In genomic region chr12:78671295-78671694, GRCh38 we compare ENCODE assay signal across 15 cellular contexts.
DNase-seq lines count a peak whose midpoint lies in the region; ATAC-seq, FAIRE-seq and TF ChIP-seq lines count a peak whose summit lies in the region.
"Had no signal": no experiment of that assay in that cellular context is flagged by ENCODE, and none has a peak within 500 bp of the region (broad histone marks: within the 10 kb centered on the region; RNA-seq: fewer than 3 reads in every experiment).

No MANE protein-coding gene starts in this region.

- H3K27me3 ChIP-seq in astrocyte (ENCODE audit: insufficient read depth, low read length): no peaks in the 10 kb centered on the region
- no peaks in the 10 kb centered on the region for H3K27me3 ChIP-seq in H7 (ENCODE audit: control insufficient read depth, insufficient read depth, low read length)
- H3K27me3 ChIP-seq in CD8-positive, alpha-beta memory T cell (ENCODE audit: insufficient read depth, low read length, poor library complexity, severe bottlenecking): no peaks in the 10 kb centered on the region
- H3K27me3 ChIP-seq: SJSA1, thyroid gland had no signal

- H3K36me3 ChIP-seq in astrocyte (ENCODE audit: insufficient read depth, low read length) (no peaks in the 10 kb centered on the region), H7 (replicated peaks; ENCODE audit: control insufficient read depth, insufficient read depth, low read length) (no peaks in the 10 kb centered on the region)
- no peaks in the 10 kb centered on the region for H3K36me3 ChIP-seq in CD8-positive, alpha-beta memory T cell (ENCODE audit: insufficient read depth, low read length)
- H3K36me3 ChIP-seq: SJSA1, thyroid gland had no signal

- peak overlapping the region; percentile 59 for H3K4me2 ChIP-seq in astrocyte (ENCODE audit: low read length)

- DNase-seq in activated naive CD4-positive, alpha-beta T cell treated with anti-CD3 and anti-CD28 coated beads, Interleukin-2, amount 10 ng/mL, durations not matched to agents 7 days and 5 days: no peak
- DNase-seq in activated naive CD4-positive, alpha-beta T cell treated with anti-CD3 and anti-CD28 coated beads, Interleukin-2, amount 50 U/mL, for 72 hours (ENCODE audit: low spot score in 2 of 2): no peak
- DNase-seq in astrocyte (ENCODE audit: low read depth): peak; percentile 93
- peak; percentile 61 for DNase-seq in fibroblast of the conjunctiva (ENCODE audit: low read depth)
- no peak for DNase-seq in H7
- DNase-seq in NOMO-1 treated with DMSO at 0.1 percent for 48 hours (lab: John Stamatoyannopoulos, UW; ENCODE audit: unreplicated experiment): no peak
- no peak for DNase-seq in CD8-positive, alpha-beta memory T cell
- DNase-seq: 8988T; aorta; effector memory CD4-positive, alpha-beta T cell; head of caudate nucleus; NCI-H1105; thyroid gland had no signal

- H3K4me1 Mint-ChIP-seq in activated naive CD4-positive, alpha-beta T cell treated with anti-CD3 and anti-CD28 coated beads, Interleukin-2, amount 10 ng/mL, durations not matched to agents 7 days and 5 days: no peaks in the 10 kb centered on the region
- peaks cover 13% of the 10 kb centered on the region for H3K4me1 Mint-ChIP-seq in astrocyte (ENCODE audit: low read depth, unreplicated experiment)
- no peaks in the 10 kb centered on the region for H3K4me1 Mint-ChIP-seq in CD8-positive, alpha-beta memory T cell

- no peaks in the 10 kb centered on the region for H3K36me3 Mint-ChIP-seq in activated naive CD4-positive, alpha-beta T cell treated with anti-CD3 and anti-CD28 coated beads, Interleukin-2, amount 10 ng/mL, durations not matched to agents 7 days and 5 days
- no peaks in the 10 kb centered on the region for H3K36me3 Mint-ChIP-seq in activated naive CD4-positive, alpha-beta T cell treated with anti-CD3 and anti-CD28 coated beads, Interleukin-2, amount 50 U/mL, for 72 hours
- H3K36me3 Mint-ChIP-seq in astrocyte (ENCODE audit: low read depth, unreplicated experiment): no peaks in the 10 kb centered on the region
- no peaks in the 10 kb centered on the region for H3K36me3 Mint-ChIP-seq in CD8-positive, alpha-beta memory T cell

- H3K9me3 Mint-ChIP-seq in activated naive CD4-positive, alpha-beta T cell treated with anti-CD3 and anti-CD28 coated beads, Interleukin-2, amount 10 ng/mL, durations not matched to agents 7 days and 5 days: peaks cover 6% of the 10 kb centered on the region
- peaks cover 13 to 15% of the 10 kb centered on the region in 2 donors for H3K9me3 Mint-ChIP-seq in activated naive CD4-positive, alpha-beta T cell treated with anti-CD3 and anti-CD28 coated beads, Interleukin-2, amount 50 U/mL, for 72 hours
- H3K9me3 Mint-ChIP-seq in astrocyte (ENCODE audit: unreplicated experiment): no peaks in the 10 kb centered on the region
- peaks cover 2 to 14% (median 7%) of the 10 kb centered on the region in 5 donors for H3K9me3 Mint-ChIP-seq in CD8-positive, alpha-beta memory T cell

- CTCF ChIA-PET in activated naive CD4-positive, alpha-beta T cell treated with anti-CD3 and anti-CD28 coated beads, Interleukin-2, amount 10 ng/mL, durations not matched to agents 7 days and 5 days (lab: Charles Lee): no interaction called here
- CTCF ChIA-PET in CD8-positive, alpha-beta memory T cell (lab: Charles Lee): no interaction called here

- H3K79me2 ChIP-seq in astrocyte (ENCODE audit: insufficient read depth, low read length): no peaks in the 10 kb centered on the region

- no peaks in the 10 kb centered on the region for H4K20me1 ChIP-seq in astrocyte (ENCODE audit: insufficient read depth, low read length)

- H3K4me1 ChIP-seq in astrocyte (ENCODE audit: insufficient read depth, low read length): peaks cover 3% of the 10 kb centered on the region
- no peaks in the 10 kb centered on the region for H3K4me1 ChIP-seq in CD8-positive, alpha-beta memory T cell (ENCODE audit: insufficient read depth, low read length)
- H3K4me1 ChIP-seq: thyroid gland had no signal

- POLR2A ChIA-PET in CD8-positive, alpha-beta memory T cell (lab: Charles Lee): no interaction called here

- peak overlapping the region; percentile 57 for H2AFZ ChIP-seq in astrocyte (ENCODE audit: low read depth, low read length)

- peak overlapping the region; percentile 58 for H3K27ac ChIP-seq in astrocyte (ENCODE audit: low read depth, low read length)
- H3K27ac ChIP-seq in CD8-positive, alpha-beta memory T cell (ENCODE audit: low read depth, low read length): no peak overlapping the region
- H3K27ac ChIP-seq: SJSA1, thyroid gland had no signal

- FAIRE-seq in astrocyte (lab: Jason Lieb, UNC): peak; percentile 50

- H3K27me3 Mint-ChIP-seq in activated naive CD4-positive, alpha-beta T cell treated with anti-CD3 and anti-CD28 coated beads, Interleukin-2, amount 10 ng/mL, durations not matched to agents 7 days and 5 days: no peaks in the 10 kb centered on the region
- no peaks in the 10 kb centered on the region for H3K27me3 Mint-ChIP-seq in astrocyte (ENCODE audit: low read depth, unreplicated experiment)
- no peaks in the 10 kb centered on the region for H3K27me3 Mint-ChIP-seq in CD8-positive, alpha-beta memory T cell

- no peaks in the 10 kb centered on the region for H3K9me3 ChIP-seq in astrocyte (ENCODE audit: insufficient read depth, low read depth, low read length)
- no peaks in the 10 kb centered on the region for H3K9me3 ChIP-seq in CD8-positive, alpha-beta memory T cell (ENCODE audit: low read length)
- H3K9me3 ChIP-seq: SJSA1, thyroid gland had no signal

- no peak for TF ChIP-seq CTCF in astrocyte (IDR thresholded peaks at IDR 0.05; ENCODE audit: insufficient read depth, low read depth, low read length)

- peak overlapping the region; percentile 61 for H3K27ac Mint-ChIP-seq in activated naive CD4-positive, alpha-beta T cell treated with anti-CD3 and anti-CD28 coated beads, Interleukin-2, amount 10 ng/mL, durations not matched to agents 7 days and 5 days
- H3K27ac Mint-ChIP-seq in activated naive CD4-positive, alpha-beta T cell treated with anti-CD3 and anti-CD28 coated beads, Interleukin-2, amount 50 U/mL, for 72 hours: no peak overlapping the region
- no peak overlapping the region for H3K27ac Mint-ChIP-seq in astrocyte (ENCODE audit: unreplicated experiment)
- H3K27ac Mint-ChIP-seq in CD8-positive, alpha-beta memory T cell: no peak overlapping the region

- no peak overlapping the region for H3K4me3 Mint-ChIP-seq in activated naive CD4-positive, alpha-beta T cell treated with anti-CD3 and anti-CD28 coated beads, Interleukin-2, amount 10 ng/mL, durations not matched to agents 7 days and 5 days
- H3K4me3 Mint-ChIP-seq in astrocyte (ENCODE audit: unreplicated experiment): no peak overlapping the region
- no peak overlapping the region for H3K4me3 Mint-ChIP-seq in CD8-positive, alpha-beta memory T cell

- no peak overlapping the region for H3K9ac ChIP-seq in astrocyte (ENCODE audit: low read length)

- no peak for ATAC-seq in activated naive CD4-positive, alpha-beta T cell treated with anti-CD3 and anti-CD28 coated beads, Interleukin-2, amount 50 U/mL, for 72 hours
- ATAC-seq in HG03439 (IDR thresholded peaks at IDR 0.05; ENCODE audit: unreplicated experiment): no peak

- no peak overlapping the region for H3K4me3 ChIP-seq in astrocyte (ENCODE audit: insufficient read depth, low read depth, low read length)
- no peak overlapping the region for H3K4me3 ChIP-seq in H7 (ENCODE audit: insufficient read depth, low read depth, low read length)
- H3K4me3 ChIP-seq in CD8-positive, alpha-beta memory T cell (ENCODE audit: low read length): no peak overlapping the region
- H3K4me3 ChIP-seq: SJSA1, thyroid gland had no signal

Comparison
In these comparisons a context has a peak if more than half of its experiments do, and no peak if none do; other contexts are left out.
1. DNase-seq: peak in astrocyte (single experiment) and fibroblast of the conjunctiva (single experiment); none in activated naive CD4-positive, alpha-beta T cell treated with anti-CD3 and anti-CD28 coated beads, Interleukin-2, amount 10 ng/mL, durations not matched to agents 7 days and 5 days (single experiment), activated naive CD4-positive, alpha-beta T cell treated with anti-CD3 and anti-CD28 coated beads, Interleukin-2, amount 50 U/mL, for 72 hours (0 of 2), H7 (single experiment), NOMO-1 treated with DMSO at 0.1 percent for 48 hours (single experiment) and CD8-positive, alpha-beta memory T cell (0 of 5).